21 cellular contexts compared by ENCODE assay signal in genomic region chr12:47556631-47557030, GRCh38.
DNase-seq lines count a peak whose midpoint lies in the region; ATAC-seq, FAIRE-seq and TF ChIP-seq lines count a peak whose summit lies in the region.
"Had no signal": no experiment of that assay in that cellular context is flagged by ENCODE, and none has a peak within 500 bp of the region (broad histone marks: within the 10 kb centered on the region; RNA-seq: fewer than 3 reads in every experiment).

No MANE protein-coding gene starts in this region.

- no peaks in the 10 kb centered on the region for H3K4me1 ChIP-seq in suprapubic skin
- H3K4me1 ChIP-seq: Caco-2, SJCRH30 had no signal

- H3K4me1 Mint-ChIP-seq in stimulated activated naive B cell treated with anti-CD40 and anti-IgM and Interleukin-4, amounts not matched to agents 10 μg/mL and 1 μg/mL and 100 μg/mL, for 72 hours, result no peaks in the 10 kb centered on the region

- peaks cover 10% of the 10 kb centered on the region for H3K9me3 ChIP-seq in suprapubic skin
- H3K9me3 ChIP-seq: SJCRH30 had no signal

- H3K36me3 ChIP-seq in bronchial epithelial cell (ENCODE audit: control insufficient read depth, insufficient read depth, low read length), result no peaks in the 10 kb centered on the region
- H3K36me3 ChIP-seq in suprapubic skin, result no peaks in the 10 kb centered on the region
- H3K36me3 ChIP-seq: SJCRH30 had no signal

- H3K27me3 ChIP-seq in bronchial epithelial cell (ENCODE audit: control insufficient read depth, insufficient read depth, low read length), result no peaks in the 10 kb centered on the region
- H3K27me3 ChIP-seq in suprapubic skin, result no peaks in the 10 kb centered on the region

- TF ChIP-seq CTCF in bronchial epithelial cell (IDR thresholded peaks at IDR 0.05; ENCODE audit: insufficient read depth, low read length, severe bottlenecking) (no peak), suprapubic skin (IDR thresholded peaks at IDR 0.05) (no peak)

- H3K27ac ChIP-seq in suprapubic skin, result no peak overlapping the region
- H3K27ac ChIP-seq: SJCRH30 had no signal

- no peak for TF ChIP-seq EP300 in suprapubic skin (IDR thresholded peaks at IDR 0.05)

- H3K4me3 ChIP-seq in bronchial epithelial cell (ENCODE audit: low read depth, low read length), result no peak overlapping the region
- H3K4me3 ChIP-seq in suprapubic skin, result no peak overlapping the region
- H3K4me3 ChIP-seq: SJCRH30 had no signal

- no peak for TF ChIP-seq POLR2A in suprapubic skin (IDR thresholded peaks at IDR 0.05)

- H3K36me3 Mint-ChIP-seq in stimulated activated naive B cell treated with anti-CD40 and anti-IgM and Interleukin-4, amounts not matched to agents 10 μg/mL and 1 μg/mL and 100 μg/mL, for 72 hours, result peaks cover 3 to 4% of the 10 kb centered on the region in 2 donors
- H3K36me3 Mint-ChIP-seq: CD14-positive monocyte had no signal

- FAIRE-seq in bronchial epithelial cell (lab: Jason Lieb, UNC), result no peak
- FAIRE-seq: GM12892, GM19239 had no signal

- ATAC-seq in stimulated activated naive B cell treated with anti-CD40 and anti-IgM and Interleukin-4, amounts not matched to agents 10 μg/mL and 1 μg/mL and 100 μg/mL, for 72 hours (replicated peaks), result no peak
- ATAC-seq: HCT116, PC-3 had no signal

- 64% methylated on average over 1 of the region's 1 CpG for WGBS in suprapubic skin

- H3K27ac Mint-ChIP-seq in stimulated activated naive B cell treated with anti-CD40 and anti-IgM and Interleukin-4, amounts not matched to agents 10 μg/mL and 1 μg/mL and 100 μg/mL, for 72 hours, result no peak overlapping the region
- H3K27ac Mint-ChIP-seq: CD14-positive monocyte had no signal

- no peak overlapping the region for H3K4me3 Mint-ChIP-seq in stimulated activated naive B cell treated with anti-CD40 and anti-IgM and Interleukin-4, amounts not matched to agents 10 μg/mL and 1 μg/mL and 100 μg/mL, for 72 hours
- H3K4me3 Mint-ChIP-seq: CD14-positive monocyte had no signal

- DNase-seq in M059J (ENCODE audit: low read depth), result peak; percentile 25
- peak; percentile 47 for DNase-seq in bronchial epithelial cell (ENCODE audit: low read depth)
- DNase-seq in globus pallidus (ENCODE audit: low spot score), result peak; percentile 35
- peak; percentile 53 for DNase-seq in pons (ENCODE audit: low spot score)
- no peak for DNase-seq in stimulated activated naive B cell treated with anti-CD40 and anti-IgM and Interleukin-4, amounts not matched to agents 10 μg/mL and 1 μg/mL and 100 μg/mL, for 72 hours
- DNase-seq in suprapubic skin (ENCODE audit: low spot score in 2 of 2), result no peak
- no peak for DNase-seq in stimulated activated CD8-positive, alpha-beta memory T cell treated with anti-CD3 and anti-CD28 coated beads, Interleukin-4, amount 100 ng/mL, for 48 hours
- no peak for DNase-seq in central memory CD4-positive, alpha-beta T cell
- DNase-seq: DMS153, NCI-H1436, NCI-H2029, NCI-H2171, NCI-H446, NCI-H748 treated with DMSO at 0.1 percent for 48 hours, PC-3, SJCRH30 had no signal

- peaks cover 0 to 6% of the 10 kb centered on the region in 2 donors for H3K27me3 Mint-ChIP-seq in stimulated activated naive B cell treated with anti-CD40 and anti-IgM and Interleukin-4, amounts not matched to agents 10 μg/mL and 1 μg/mL and 100 μg/mL, for 72 hours

- H3K9me3 Mint-ChIP-seq in stimulated activated naive B cell treated with anti-CD40 and anti-IgM and Interleukin-4, amounts not matched to agents 10 μg/mL and 1 μg/mL and 100 μg/mL, for 72 hours, result peaks cover 7 to 15% of the 10 kb centered on the region in 2 donors

Comparison
In these comparisons a context has a peak if more than half of its experiments do, and no peak if none do; other contexts are left out.
1. DNase-seq: peak in M059J (single experiment), bronchial epithelial cell (single experiment), globus pallidus (single experiment) and pons (single experiment); none in stimulated activated naive B cell treated with anti-CD40 and anti-IgM and Interleukin-4, amounts not matched to agents 10 μg/mL and 1 μg/mL and 100 μg/mL, for 72 hours (single experiment), suprapubic skin (0 of 2), stimulated activated CD8-positive, alpha-beta memory T cell treated with anti-CD3 and anti-CD28 coated beads, Interleukin-4, amount 100 ng/mL, for 48 hours (single experiment) and central memory CD4-positive, alpha-beta T cell (single experiment).